1 cellular context compared by ENCODE assay signal in genomic region chrX:39832211-39832610, GRCh38.
TF ChIP-seq lines count a peak whose summit lies in the region.

No MANE protein-coding gene starts in this region.

TF ChIP-seq in H1, 55 proteins besides CTCF, POLR2A, EP300 and RAD21:
- TF ChIP-seq, protein P1, sequence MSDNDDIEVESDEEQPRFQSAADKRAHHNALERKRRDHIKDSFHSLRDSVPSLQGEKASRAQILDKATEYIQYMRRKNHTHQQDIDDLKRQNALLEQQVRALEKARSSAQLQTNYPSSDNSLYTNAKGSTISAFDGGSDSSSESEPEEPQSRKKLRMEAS (IDR thresholded peaks at IDR 0.05): no peak
- TF ChIP-seq ASH2L (IDR thresholded peaks at IDR 0.05; ENCODE audit: low read length): no peak
- TF ChIP-seq MAFK (IDR thresholded peaks at IDR 0.05; ENCODE audit: low read depth, low read length): no peak
- no peak for TF ChIP-seq JUND (IDR thresholded peaks at IDR 0.05; ENCODE audit: low read length)
- TF ChIP-seq SIRT6 (IDR thresholded peaks at IDR 0.05; ENCODE audit: low read length): no peak
- no peak for TF ChIP-seq CBX5 (IDR thresholded peaks at IDR 0.05; ENCODE audit: low read depth, low read length)
- no peak for TF ChIP-seq GTF2F1 (IDR thresholded peaks at IDR 0.05; ENCODE audit: borderline replicate concordance, low read depth, low read length)
- TF ChIP-seq PHF8 (conservative IDR thresholded peaks at IDR 0.05; ENCODE audit: low read depth, low read length): no peak
- no peak for TF ChIP-seq SRF (IDR thresholded peaks at IDR 0.05; ENCODE audit: low read depth, low read length)
